1 cellular context compared by ENCODE assay signal in the genomic region with DNA sequence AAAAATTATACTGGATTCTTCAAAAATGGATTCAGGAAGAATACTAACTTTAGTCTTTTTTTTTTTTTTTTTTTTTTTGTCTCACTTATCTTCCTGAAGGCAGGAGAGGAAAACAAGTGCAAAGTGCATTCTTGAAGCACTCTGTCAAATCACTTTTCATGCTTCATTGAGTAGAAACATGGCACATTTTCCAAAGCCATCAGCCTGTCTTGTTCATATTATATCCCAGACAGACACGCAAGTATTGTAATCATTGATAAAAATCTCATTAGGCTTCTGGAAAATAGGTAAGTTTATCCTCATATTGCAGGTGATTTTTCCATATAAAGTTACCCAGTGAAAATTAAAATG.
A peak's percentile ranks its signal among the peaks of the same experiment; 100 is the strongest.
TF ChIP-seq lines count a peak whose summit lies in the region.

No MANE protein-coding gene starts in this region.

TF ChIP-seq in K562, 482 proteins besides CTCF, POLR2A, EP300 and RAD21:
- no peak for TF ChIP-seq FIP1L1 (IDR thresholded peaks at IDR 0.05; ENCODE audit: low read depth, low read length, poor library complexity, severe bottlenecking)
- TF ChIP-seq PML (IDR thresholded peaks at IDR 0.05; ENCODE audit: low read length), result 0 out of 2 replicates have a peak, but pooled peaks have one; percentile 1
- TF ChIP-seq ZNF584 (CRISPR knock-in tag; IDR thresholded peaks at IDR 0.05; ENCODE audit: low read depth), result no peak
- TF ChIP-seq ZBTB11 (CRISPR knock-in tag; IDR thresholded peaks at IDR 0.05), result 0 out of 6 replicates have a peak, but pooled peaks of 1 of the 3 experiments have one; percentile 0
- TF ChIP-seq MTA1 (IDR thresholded peaks at IDR 0.05; ENCODE audit: borderline replicate concordance), result no peak
